In the genomic region with DNA sequence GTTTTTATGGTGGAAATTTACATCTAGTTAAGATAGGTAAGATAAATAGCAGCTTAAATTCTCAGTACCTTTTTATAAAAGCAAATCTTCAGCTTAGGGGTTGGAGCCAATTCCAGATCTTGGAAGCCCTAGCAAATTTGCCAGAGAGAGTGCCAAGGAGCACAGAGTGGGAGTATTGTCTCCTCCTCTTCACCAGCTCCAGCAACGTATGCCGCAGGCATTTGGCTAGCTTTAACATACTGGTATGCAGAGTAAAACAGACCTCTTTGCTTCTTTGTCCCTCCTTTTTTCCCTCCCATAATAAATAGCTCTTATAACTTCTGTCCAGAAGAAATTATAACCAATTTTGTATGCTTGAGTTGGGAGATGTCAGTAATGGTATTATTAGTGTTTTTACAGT, we compare ENCODE assay signal across 33 cellular contexts.
DNase-seq lines count a peak whose midpoint lies in the region; ATAC-seq, FAIRE-seq and TF ChIP-seq lines count a peak whose summit lies in the region.
"Had no signal": no experiment of that assay in that cellular context is flagged by ENCODE, and none has a peak within 500 bp of the region (broad histone marks: within the 10 kb centered on the region; RNA-seq: fewer than 3 reads in every experiment).

No MANE protein-coding gene starts in this region.

- BruUV-seq in MCF 10A (replicated peaks; lab: Mats Ljungman, UMichigan) = no TSS peak

- H3K4me3 ChIP-seq in keratinocyte (ENCODE audit: control insufficient read depth in 2 of 3, extremely low read depth in 1 of 3, insufficient read depth in 2 of 3, low read depth in 1 of 3, low read length in 3 of 3) = no peak overlapping the region
- H3K4me3 ChIP-seq in aorta (ENCODE audit: low read length in 2 of 2) = no peak overlapping the region
- H3K4me3 ChIP-seq: A549, esophagus squamous epithelium, lower lobe of right lung, Peyer's patch, skin epidermis, testis had no signal

- H2AFZ ChIP-seq in keratinocyte (ENCODE audit: control insufficient read depth, low read length) = peak overlapping the region; percentile 4

- H3K27me3 Mint-ChIP-seq in MCF 10A (ENCODE audit: insufficient read depth, unreplicated experiment) = peaks cover 11% of the 10 kb centered on the region
- peaks cover 2 to 20% (median 13%) of the 10 kb centered on the region in 5 donors for H3K27me3 Mint-ChIP-seq in naive thymus-derived CD8-positive, alpha-beta T cell
- H3K27me3 Mint-ChIP-seq: central memory CD8-positive, alpha-beta T cell had no signal

- H3K9me1 ChIP-seq in keratinocyte (ENCODE audit: control insufficient read depth, extremely low read depth, insufficient read depth, low read length) = no peaks in the 10 kb centered on the region

- TF ChIP-seq CTCF in MCF 10A (IDR thresholded peaks at IDR 0.05; ENCODE audit: unreplicated experiment) (no peak), keratinocyte (optimal IDR thresholded peaks at IDR 0.05 in 1 of 3, IDR thresholded peaks at IDR 0.05 in 1 of 3, conservative IDR thresholded peaks at IDR 0.05 in 1 of 3; ENCODE audit: extremely low read depth in 1 of 3, insufficient read depth in 2 of 3, low read length in 3 of 3) (no peak)

- FAIRE-seq in keratinocyte (lab: Jason Lieb, UNC) = no peak
- FAIRE-seq: endometrium, HTR-8/SVneo had no signal

- H4K20me1 ChIP-seq in keratinocyte (ENCODE audit: control insufficient read depth, extremely low read depth, insufficient read depth, low read length) = no peaks in the 10 kb centered on the region

- no peaks in the 10 kb centered on the region for H3K4me1 ChIP-seq in keratinocyte (ENCODE audit: control insufficient read depth, extremely low read depth, insufficient read depth, low read length)
- H3K4me1 ChIP-seq in aorta (ENCODE audit: control insufficient read depth in 1 of 2, insufficient read depth in 2 of 2, low read length in 2 of 2) = peaks cover 0 to 3% of the 10 kb centered on the region in 2 donors
- H3K4me1 ChIP-seq: foreskin keratinocyte, lower lobe of right lung, Peyer's patch, testis had no signal

- no peaks in the 10 kb centered on the region for H3K79me2 ChIP-seq in keratinocyte (ENCODE audit: control insufficient read depth, insufficient read depth, low read length)

- intact Hi-C loops in MCF 10A (cut with micrococcal nuclease) (no loop called here), aorta (cut with DNase I) (loop anchor here (5.0 to 10.0 kb wide), 2 partner anchors 55 to 137 kb away; partner anchors contain the start of gene DIPK2A (in 1 of the 2))

- DNase-seq in Ammon's horn (ENCODE audit: low spot score) = peak; percentile 40
- peak; percentile 82 for DNase-seq in NCI-H446 treated with DMSO at 0.1 percent for 48 hours (lab: John Stamatoyannopoulos, UW)
- DNase-seq in MCF 10A (ENCODE audit: unreplicated experiment) = peak; percentile 11
- DNase-seq in keratinocyte (ENCODE audit: low read depth, low spot score) = no peak
- no peak for DNase-seq in aorta
- no peak for DNase-seq in stimulated activated CD4-positive, alpha-beta T cell treated with anti-CD3 and anti-CD28 coated beads, Interleukin-4, amount 100 ng/mL, for 24 hours
- no peak for DNase-seq in naive thymus-derived CD8-positive, alpha-beta T cell
- DNase-seq: activated CD4-positive, alpha-beta T cell treated with anti-CD3 and anti-CD28 coated beads, Interleukin-2, amount 10 ng/mL, durations not matched to agents 24 days and 14 days; activated gamma-delta T cell; activated naive CD8-positive, alpha-beta T cell treated with anti-CD3 and anti-CD28 coated beads for 36 hours; activated T-cell treated with anti-CD3 and anti-CD28 coated beads, Interleukin-2, amount 50 U/mL, for 1 hour; CD4-positive, alpha-beta T cell; esophagus squamous epithelium; foreskin keratinocyte; kidney glomerular epithelial cell; lower lobe of right lung; natural killer cell; NCI-H1105; NCI-H1930; NCI-H2227 treated with DMSO at 0.1 percent for 48 hours; NCI-H748 treated with DMSO at 0.1 percent for 48 hours; Peyer's patch; SHP77 treated with DMSO at 0.1 percent for 48 hours; stimulated activated naive CD4-positive, alpha-beta T cell; SW 1271; T-helper 9 cell; testis had no signal

- ATAC-seq in aorta (ENCODE audit: low FRiP score) (no peak), HG03571 (IDR thresholded peaks at IDR 0.05; ENCODE audit: unreplicated experiment) (no peak)
- no peak for ATAC-seq in naive thymus-derived CD8-positive, alpha-beta T cell
- ATAC-seq: A549, foreskin keratinocyte, lower lobe of right lung, natural killer cell had no signal

- H3K4me3 Mint-ChIP-seq in MCF 10A (ENCODE audit: unreplicated experiment) = no peak overlapping the region
- H3K4me3 Mint-ChIP-seq in naive thymus-derived CD8-positive, alpha-beta T cell = no peak overlapping the region
- H3K4me3 Mint-ChIP-seq: activated CD4-positive, alpha-beta T cell treated with anti-CD3 and anti-CD28 coated beads, Interleukin-2, amount 10 ng/mL, durations not matched to agents 24 days and 14 days; activated naive CD8-positive, alpha-beta T cell treated with anti-CD3 and anti-CD28 coated beads for 36 hours; CD4-positive, alpha-beta T cell; central memory CD8-positive, alpha-beta T cell; natural killer cell had no signal

- H3K4me2 ChIP-seq in keratinocyte (ENCODE audit: control insufficient read depth, extremely low read depth, insufficient read depth, low read depth, low read length) = no peak overlapping the region
- H3K4me2 ChIP-seq: A549 had no signal

- no peak overlapping the region for H3K9ac ChIP-seq in keratinocyte (ENCODE audit: control insufficient read depth, extremely low read depth, insufficient read depth, low read length)

- dilution Hi-C loops in keratinocyte (cut with MboI; ENCODE audit: extremely low pct_ligation_motif_present, low sequenced_read_pairs) = no loop called here

- H3K27ac ChIP-seq in keratinocyte (ENCODE audit: control insufficient read depth, insufficient read depth, low read length) = no peak overlapping the region
- H3K27ac ChIP-seq in aorta (ENCODE audit: low read depth in 1 of 2, low read length in 2 of 2) = no peak overlapping the region
- H3K27ac ChIP-seq: A549, foreskin keratinocyte, lower lobe of right lung, Peyer's patch, testis had no signal

- H3K27me3 ChIP-seq in keratinocyte (ENCODE audit: control insufficient read depth, extremely low read depth, insufficient read depth, low read length) (no peaks in the 10 kb centered on the region), aorta (ENCODE audit: control insufficient read depth in 1 of 2, insufficient read depth in 2 of 2, low read length in 1 of 2) (no peaks in the 10 kb centered on the region)
- H3K27me3 ChIP-seq: esophagus squamous epithelium, foreskin keratinocyte, Peyer's patch, testis had no signal

- no peaks in the 10 kb centered on the region for H3K9me3 Mint-ChIP-seq in MCF 10A (ENCODE audit: unreplicated experiment)
- H3K9me3 Mint-ChIP-seq in naive thymus-derived CD8-positive, alpha-beta T cell = peaks cover 0 to 3% (median 0%) of the 10 kb centered on the region in 9 donors
- H3K9me3 Mint-ChIP-seq: activated CD4-positive, alpha-beta T cell treated with anti-CD3 and anti-CD28 coated beads, Interleukin-2, amount 10 ng/mL, durations not matched to agents 24 days and 14 days; activated naive CD8-positive, alpha-beta T cell treated with anti-CD3 and anti-CD28 coated beads for 36 hours; CD4-positive, alpha-beta T cell; central memory CD8-positive, alpha-beta T cell; natural killer cell had no signal

- H3K4me1 Mint-ChIP-seq in MCF 10A (ENCODE audit: insufficient read depth, unreplicated experiment) = peaks cover 11% of the 10 kb centered on the region
- peaks cover 0 to 6% (median 0%) of the 10 kb centered on the region in 4 donors for H3K4me1 Mint-ChIP-seq in naive thymus-derived CD8-positive, alpha-beta T cell

- POLR2A ChIA-PET in MCF 10A (lab: Yijun Ruan, JAX) = no interaction called here
- POLR2A ChIA-PET in naive thymus-derived CD8-positive, alpha-beta T cell (lab: Charles Lee) = no interaction called here

- 4 to 9% methylated on average over 2 of the region's 2 CpGs for WGBS in aorta, 2 donors

- no peaks in the 10 kb centered on the region for H3K9me3 ChIP-seq in keratinocyte (ENCODE audit: control insufficient read depth, low read depth, low read length)
- no peaks in the 10 kb centered on the region for H3K9me3 ChIP-seq in aorta (ENCODE audit: control insufficient read depth, low read length)
- H3K9me3 ChIP-seq: A549, esophagus squamous epithelium, lower lobe of right lung, Peyer's patch, testis had no signal

- no peaks in the 10 kb centered on the region for H3K36me3 Mint-ChIP-seq in MCF 10A (ENCODE audit: insufficient read depth, unreplicated experiment)
- H3K36me3 Mint-ChIP-seq in naive thymus-derived CD8-positive, alpha-beta T cell = no peaks in the 10 kb centered on the region
- H3K36me3 Mint-ChIP-seq: activated naive CD8-positive, alpha-beta T cell treated with anti-CD3 and anti-CD28 coated beads for 36 hours; natural killer cell had no signal

- CTCF ChIA-PET in MCF 10A (lab: Yijun Ruan, JAX) = interaction anchor here (0.6 kb wide), 1 partner anchor 12 kb away, joined by 3 read pairs; no protein-coding TSS in a partner anchor

- H3K36me3 ChIP-seq in keratinocyte (ENCODE audit: control insufficient read depth in 2 of 2, extremely low read depth in 1 of 2, insufficient read depth in 2 of 2, low read length in 2 of 2) (no peaks in the 10 kb centered on the region), aorta (ENCODE audit: control insufficient read depth in 1 of 2, insufficient read depth in 2 of 2, low read length in 1 of 2) (no peaks in the 10 kb centered on the region)
- H3K36me3 ChIP-seq: esophagus squamous epithelium, lower lobe of right lung, Peyer's patch had no signal

- H3K27ac Mint-ChIP-seq in MCF 10A (ENCODE audit: low read depth, unreplicated experiment) = no peak overlapping the region
- no peak overlapping the region for H3K27ac Mint-ChIP-seq in naive thymus-derived CD8-positive, alpha-beta T cell
- H3K27ac Mint-ChIP-seq: activated CD4-positive, alpha-beta T cell treated with anti-CD3 and anti-CD28 coated beads, Interleukin-2, amount 10 ng/mL, durations not matched to agents 24 days and 14 days; activated naive CD8-positive, alpha-beta T cell treated with anti-CD3 and anti-CD28 coated beads for 36 hours; CD4-positive, alpha-beta T cell; natural killer cell had no signal

Comparison
In these comparisons a context has a peak if more than half of its experiments do, and no peak if none do; other contexts are left out.
1. DNase-seq: peak in Ammon's horn (single experiment), NCI-H446 treated with DMSO at 0.1 percent for 48 hours (single experiment) and MCF 10A (single experiment); none in keratinocyte (single experiment), aorta (0 of 2), stimulated activated CD4-positive, alpha-beta T cell treated with anti-CD3 and anti-CD28 coated beads, Interleukin-4, amount 100 ng/mL, for 24 hours (single experiment) and naive thymus-derived CD8-positive, alpha-beta T cell (0 of 10).